Comparison of ENCODE assay signal across 25 cellular contexts in genomic region chr9:4497395-4497794, GRCh38.
"Had no signal": no experiment of that assay in that cellular context is flagged by ENCODE, and none has a peak within 500 bp of the region (broad histone marks: within the 10 kb centered on the region; RNA-seq: fewer than 3 reads in every experiment).

No MANE protein-coding gene starts in this region.

- ATAC-seq: activated T-cell treated with anti-CD3 and anti-CD28 coated beads, Interleukin-2, amount 50 U/mL, for 4 hours; heart right ventricle; natural killer cell treated with Interleukin-12 subunit alpha and Interleukin-12 subunit beta and Interleukin-15 and Interleukin-18, amount 100 ng/mL, for 72 hours; psoas muscle had no signal

- H3K4me1 ChIP-seq: breast epithelium, lower lobe of right lung, pancreas, psoas muscle, right atrium auricular region, tibial nerve, uterus had no signal

- FAIRE-seq: keratinocyte had no signal

- H3K36me3 ChIP-seq: breast epithelium, heart right ventricle, lower lobe of right lung, neutrophil, pancreas, right atrium auricular region, tibial nerve, uterus had no signal

- DNase-seq: activated B cell treated with CpG ODN at 0.5 μM for 24 hours; activated CD4-positive, alpha-beta T cell treated with anti-CD3 and anti-CD28 coated beads for 36 hours; activated CD4-positive, alpha-beta T cell treated with anti-CD3 and anti-CD28 coated beads, Interleukin-2, amount 50 U/mL, for 4 hours; activated CD8-positive, alpha-beta memory T cell treated with anti-CD3 and anti-CD28 coated beads, Interleukin-2, amount 50 U/mL, for 48 hours; activated naive CD4-positive, alpha-beta T cell treated with Interleukin-2 at 50 U/mL for 16 hours; activated naive CD8-positive, alpha-beta T cell treated with anti-CD3 and anti-CD28 coated beads for 36 hours; activated T-cell treated with anti-CD3 and anti-CD28 coated beads, Interleukin-2, amount 50 U/mL, for 4 hours; amniotic stem cell; cortex of kidney; heart right ventricle; lower lobe of right lung; pancreas; psoas muscle; stimulated activated CD4-positive, alpha-beta T cell treated with anti-CD3 and anti-CD28 coated beads, Interleukin-2, amount 100 ng/mL, for 24 hours; stimulated activated naive CD8-positive, alpha-beta T cell treated with anti-CD3 and anti-CD28 coated beads, Interleukin-15, amount 100 ng/mL, for 72 hours; T1000; uterus had no signal

- H3K4me3 ChIP-seq: breast epithelium, heart right ventricle, lower lobe of right lung, pancreas, psoas muscle, right atrium auricular region, skin epidermis, tibial nerve, uterus had no signal

- H3K27ac ChIP-seq: breast epithelium, epithelial cell of prostate, lower lobe of right lung, neutrophil, pancreas, psoas muscle, right atrium auricular region, skin epidermis, tibial nerve, uterus had no signal

- H3K9me3 ChIP-seq: breast epithelium, heart right ventricle, lower lobe of right lung, neutrophil, pancreas, psoas muscle, right atrium auricular region, tibial nerve, uterus had no signal

- H3K27me3 ChIP-seq: breast epithelium, pancreas, right atrium auricular region, tibial nerve, uterus had no signal
